12 cellular contexts compared by ENCODE assay signal in the genomic region with DNA sequence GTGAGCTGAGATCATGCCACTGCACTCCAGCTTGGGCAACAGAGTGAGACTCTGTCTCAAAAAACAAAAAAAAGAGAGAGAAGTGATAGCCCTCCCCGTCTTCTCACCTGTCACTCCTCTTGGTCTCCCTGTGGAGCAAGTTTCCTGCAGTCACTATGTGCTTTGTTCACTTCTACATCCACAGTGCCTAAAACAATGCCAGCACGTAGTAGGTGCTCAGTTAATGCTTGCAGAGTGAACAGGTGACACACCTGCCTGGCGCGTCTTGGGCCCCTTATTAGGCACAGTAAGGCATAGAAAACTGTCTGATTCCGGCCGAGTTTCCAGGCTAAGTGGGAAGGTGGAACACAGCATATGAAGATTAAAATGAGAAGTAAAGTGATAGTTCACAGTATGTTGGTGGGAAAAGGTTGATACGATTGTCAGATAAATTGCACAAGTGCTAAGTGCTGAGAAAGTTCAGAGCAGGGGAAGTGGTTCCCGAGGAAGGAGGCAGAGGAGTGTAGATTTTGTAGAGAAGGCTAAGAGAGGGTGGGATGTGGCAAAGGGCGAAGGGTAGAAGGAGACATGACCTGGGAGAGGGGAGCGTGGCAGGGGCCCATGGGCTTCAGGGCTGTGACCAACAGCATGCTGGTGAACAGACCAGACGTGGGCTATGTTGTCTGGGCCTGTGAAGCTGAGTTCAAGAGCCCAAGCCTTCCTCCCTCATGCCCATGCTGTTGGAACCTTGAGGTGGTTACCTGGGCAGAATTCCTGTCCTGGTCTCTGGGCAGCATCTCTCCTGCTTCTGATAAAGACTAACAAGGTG. TPM values are rescaled to one million over a fixed set of nuclear protein-coding genes. Genes with fewer than 3 reads are reported as not detected.
DNase-seq lines count a peak whose midpoint lies in the region; ATAC-seq and TF ChIP-seq lines count a peak whose summit lies in the region.
"Had no signal": no experiment of that assay in that cellular context is flagged by ENCODE, and none has a peak within 500 bp of the region (broad histone marks: within the 10 kb centered on the region; RNA-seq: fewer than 3 reads in every experiment).

No MANE protein-coding gene starts in this region.

- H3K9me3 ChIP-seq in H9 (ENCODE audit: control insufficient read depth, low read depth, low read length) = no peaks in the 10 kb centered on the region
- H3K9me3 ChIP-seq in lower lobe of right lung = no peaks in the 10 kb centered on the region
- H3K9me3 ChIP-seq: esophagus muscularis mucosa had no signal

- H3K4me2 ChIP-seq in H9 (ENCODE audit: insufficient read depth, insufficient read length, low read length) = no peak overlapping the region

- no peak overlapping the region for H2BK20ac ChIP-seq in H9 (ENCODE audit: low read depth, low read length, poor library complexity, severe bottlenecking)

- intact Hi-C loops in CD14-positive monocyte (cut with micrococcal nuclease) = no loop called here
- intact Hi-C loops in lower lobe of right lung (cut with DNase I) = no loop called here

- no peak overlapping the region for H2AK5ac ChIP-seq in H9 (ENCODE audit: insufficient read length, low read length)

- H3K36me3 Mint-ChIP-seq in CD14-positive monocyte = peaks cover 0 to 2% of the 10 kb centered on the region in 2 donors
- peaks cover 1 to 9% (median 2%) of the 10 kb centered on the region in 3 experiments; a peak in 6 of 7 replicates for H3K36me3 Mint-ChIP-seq in H9 (ENCODE audit: insufficient read depth in 1 of 3, low read depth in 3 of 3)
- peaks cover 7% of the 10 kb centered on the region for H3K36me3 Mint-ChIP-seq in WTC11

- no peak for TF ChIP-seq CTCF in CD14-positive monocyte (IDR thresholded peaks at IDR 0.05)
- no peak for TF ChIP-seq CTCF in H9 (conservative IDR thresholded peaks at IDR 0.05)
- no peak for TF ChIP-seq CTCF in WTC11 (IDR thresholded peaks at IDR 0.05)
- no peak for TF ChIP-seq CTCF in lower lobe of right lung (IDR thresholded peaks at IDR 0.05)

- H3K4ac ChIP-seq in H9 (ENCODE audit: low read depth, low read length) = no peak overlapping the region

- no peak overlapping the region for H2AFZ ChIP-seq in H9 (ENCODE audit: low read length)

- peaks cover 54% of the 10 kb centered on the region; the same call in 1 of the 2 replicates for H3K79me2 ChIP-seq in H9 (ENCODE audit: insufficient read depth, low read length)

- H3K4me1 Mint-ChIP-seq in CD14-positive monocyte = peaks cover 100% of the 10 kb centered on the region
- peaks cover 90 to 95% of the 10 kb centered on the region in 2 experiments for H3K4me1 Mint-ChIP-seq in H9
- peaks cover 96% of the 10 kb centered on the region for H3K4me1 Mint-ChIP-seq in WTC11

- H3K23me2 ChIP-seq in H9 (ENCODE audit: insufficient read length, low read depth, low read length, poor library complexity, severe bottlenecking) = no peaks in the 10 kb centered on the region

- no peaks in the 10 kb centered on the region for H3K36me3 ChIP-seq in lower lobe of right lung
- H3K36me3 ChIP-seq: esophagus muscularis mucosa had no signal

- no peak overlapping the region for H4K5ac ChIP-seq in H9 (ENCODE audit: insufficient read length, low read depth, low read length)

- CTCF ChIA-PET in WTC11 (lab: Charles Lee) = no interaction called here

- no peak overlapping the region for H3K14ac ChIP-seq in H9 (ENCODE audit: insufficient read depth, low read length)

- H2BK120ac ChIP-seq in H9 (ENCODE audit: low read depth, low read length, poor library complexity, severe bottlenecking) = no peak overlapping the region

- no peak for DNase-seq in CD14-positive monocyte (ENCODE audit: low spot score)
- DNase-seq in H9 = no peak
- DNase-seq in WTC11 (ENCODE audit: low spot score) = no peak
- peak; percentile 41 for DNase-seq in lower lobe of right lung
- no peak for DNase-seq in NCI-H1694 (lab: John Stamatoyannopoulos, UW)
- no peak for DNase-seq in stimulated activated CD4-positive, alpha-beta T cell treated with anti-CD3 and anti-CD28 coated beads, Interleukin-2, amount 100 ng/mL, for 48 hours
- DNase-seq in effector CD8-positive, alpha-beta T cell (lab: John Stamatoyannopoulos, UW) = no peak
- DNase-seq: COR-L47, MM.1S, NCI-H446 treated with DMSO at 0.1 percent for 48 hours had no signal

- WGBS in H9 (ENCODE audit: extremely low coverage, insufficient read length, low lambda C conversion rate) = 100% methylated on average over 1 of the region's 11 CpGs

- no peak overlapping the region for H3K23ac ChIP-seq in H9 (ENCODE audit: insufficient read length, low read depth, low read length)

- H3K27ac ChIP-seq in H9 (ENCODE audit: insufficient read length, low read depth, low read length) (no peak overlapping the region), lower lobe of right lung (peak overlapping the region; percentile 64)

- no peaks in the 10 kb centered on the region for H4K20me1 ChIP-seq in H9 (ENCODE audit: control insufficient read depth, insufficient read depth, insufficient read length)

- H3K9me3 Mint-ChIP-seq in CD14-positive monocyte (no peaks in the 10 kb centered on the region), H9 (peaks cover 1 to 2% of the 10 kb centered on the region in 2 experiments; a peak in 4 of 5 replicates), WTC11 (peaks cover 2% of the 10 kb centered on the region)

- H3K9ac ChIP-seq in H9 (ENCODE audit: extremely low read depth, insufficient read length, low read length) = no peak overlapping the region

- peaks cover 20% of the 10 kb centered on the region for H3K79me1 ChIP-seq in H9 (ENCODE audit: insufficient read depth, low read depth, low read length, poor library complexity, severe bottlenecking)

- H3K27me3 Mint-ChIP-seq in CD14-positive monocyte (ENCODE audit: low read depth in 3 of 3) (peaks cover 0 to 5% (median 2%) of the 10 kb centered on the region in 3 donors), H9 (ENCODE audit: low read depth) (no peaks in the 10 kb centered on the region), WTC11 (ENCODE audit: low read depth) (no peaks in the 10 kb centered on the region)

- H2BK5ac ChIP-seq in H9 (ENCODE audit: insufficient read length, low read length) = no peak overlapping the region

- no peak overlapping the region for H3K4me3 ChIP-seq in lower lobe of right lung
- H3K4me3 ChIP-seq: esophagus muscularis mucosa had no signal

- ATAC-seq in WTC11 (no peak), lower lobe of right lung (no peak), HG02798 (IDR thresholded peaks at IDR 0.05; ENCODE audit: poor library complexity, unreplicated experiment) (no peak)

- H3K27ac Mint-ChIP-seq in CD14-positive monocyte (peak overlapping the region; percentile 55 to 95 (median 94)), H9 (peak overlapping the region in 2 of 3 experiments; percentile 17 to 27; a peak in 4 of 7 replicates), WTC11 (peak overlapping the region; percentile 23)

- no peak overlapping the region for H2BK12ac ChIP-seq in H9 (ENCODE audit: insufficient read length, low read depth, low read length)

- H3K4me1 ChIP-seq in H9 (ENCODE audit: insufficient read depth, low read length) (peaks cover 32% of the 10 kb centered on the region; the same call in 1 of the 2 replicates), lower lobe of right lung (peaks cover 100% of the 10 kb centered on the region)

- H3K4me3 Mint-ChIP-seq in CD14-positive monocyte = peak overlapping the region in 1 of 2 donors; percentile 61
- H3K4me3 Mint-ChIP-seq in H9 = no peak overlapping the region; a peak in 1 of 5 replicates
- H3K4me3 Mint-ChIP-seq in WTC11 = no peak overlapping the region

- POLR2A ChIA-PET in WTC11 (lab: Charles Lee) = no interaction called here

- H4K91ac ChIP-seq in H9 (ENCODE audit: insufficient read length, low read depth, low read length) = no peak overlapping the region

- no peak overlapping the region for H3K18ac ChIP-seq in H9 (ENCODE audit: insufficient read length, low read depth, low read length)

- no peak overlapping the region for H2BK15ac ChIP-seq in H9 (ENCODE audit: low read depth, low read length)

- no peak overlapping the region for H3T11ph ChIP-seq in H9 (ENCODE audit: low read length)

- H3K27me3 ChIP-seq in H9 (ENCODE audit: insufficient read depth, low read length) (no peaks in the 10 kb centered on the region), lower lobe of right lung (ENCODE audit: low read depth) (no peaks in the 10 kb centered on the region)
- H3K27me3 ChIP-seq: esophagus muscularis mucosa had no signal

- H4K8ac ChIP-seq in H9 (replicated peaks; ENCODE audit: insufficient read length, low read depth, low read length) = no peak overlapping the region

- H3K56ac ChIP-seq in H9 (ENCODE audit: insufficient read length, low read depth, low read length) = no peak overlapping the region

TF ChIP-seq in WTC11, 78 proteins besides CTCF, POLR2A, EP300 and RAD21:
- TF ChIP-seq, protein P1, sequence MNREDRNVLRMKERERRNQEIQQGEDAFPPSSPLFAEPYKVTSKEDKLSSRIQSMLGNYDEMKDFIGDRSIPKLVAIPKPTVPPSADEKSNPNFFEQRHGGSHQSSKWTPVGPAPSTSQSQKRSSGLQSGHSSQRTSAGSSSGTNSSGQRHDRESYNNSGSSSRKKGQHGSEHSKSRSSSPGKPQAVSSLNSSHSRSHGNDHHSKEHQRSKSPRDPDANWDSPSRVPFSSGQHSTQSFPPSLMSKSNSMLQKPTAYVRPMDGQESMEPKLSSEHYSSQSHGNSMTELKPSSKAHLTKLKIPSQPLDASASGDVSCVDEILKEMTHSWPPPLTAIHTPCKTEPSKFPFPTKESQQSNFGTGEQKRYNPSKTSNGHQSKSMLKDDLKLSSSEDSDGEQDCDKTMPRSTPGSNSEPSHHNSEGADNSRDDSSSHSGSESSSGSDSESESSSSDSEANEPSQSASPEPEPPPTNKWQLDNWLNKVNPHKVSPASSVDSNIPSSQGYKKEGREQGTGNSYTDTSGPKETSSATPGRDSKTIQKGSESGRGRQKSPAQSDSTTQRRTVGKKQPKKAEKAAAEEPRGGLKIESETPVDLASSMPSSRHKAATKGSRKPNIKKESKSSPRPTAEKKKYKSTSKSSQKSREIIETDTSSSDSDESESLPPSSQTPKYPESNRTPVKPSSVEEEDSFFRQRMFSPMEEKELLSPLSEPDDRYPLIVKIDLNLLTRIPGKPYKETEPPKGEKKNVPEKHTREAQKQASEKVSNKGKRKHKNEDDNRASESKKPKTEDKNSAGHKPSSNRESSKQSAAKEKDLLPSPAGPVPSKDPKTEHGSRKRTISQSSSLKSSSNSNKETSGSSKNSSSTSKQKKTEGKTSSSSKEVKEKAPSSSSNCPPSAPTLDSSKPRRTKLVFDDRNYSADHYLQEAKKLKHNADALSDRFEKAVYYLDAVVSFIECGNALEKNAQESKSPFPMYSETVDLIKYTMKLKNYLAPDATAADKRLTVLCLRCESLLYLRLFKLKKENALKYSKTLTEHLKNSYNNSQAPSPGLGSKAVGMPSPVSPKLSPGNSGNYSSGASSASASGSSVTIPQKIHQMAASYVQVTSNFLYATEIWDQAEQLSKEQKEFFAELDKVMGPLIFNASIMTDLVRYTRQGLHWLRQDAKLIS (CRISPR knock-in tag; IDR thresholded peaks at IDR 0.05; ENCODE audit: borderline replicate concordance) = no peak
- no peak for TF ChIP-seq ATF1 (CRISPR knock-in tag; IDR thresholded peaks at IDR 0.05)

RNA-seq across cellular contexts. Expression of a gene that starts 41.9 kb away (rescaled TPM):
- under 1 TPM; 0.97 TPM for polyA plus RNA-seq in CD14-positive monocyte
- 77.0 and 81.6 TPM in 2 replicates for total RNA-seq in H9 (2021)
- 96.5 to 129 TPM (median 105 TPM) in 3 replicates for total RNA-seq in WTC11 (2021)
- total RNA-seq in lower lobe of right lung = 57.2 TPM

Comparison
In these comparisons a context has a peak if more than half of its experiments do, and no peak if none do; other contexts are left out.
1. H3K27ac Mint-ChIP-seq: peak in every context shown above with its lines; median percentile 94 in CD14-positive monocyte; 23 in WTC11; 22 in H9.